In genomic region chr3:81709606-81710005, GRCh38 we compare ENCODE assay signal across 19 cellular contexts. TPM values are rescaled to one million over a fixed set of nuclear protein-coding genes. Genes with fewer than 3 reads are reported as not detected.
A peak's percentile ranks its signal among the peaks of the same experiment; 100 is the strongest.
DNase-seq lines count a peak whose midpoint lies in the region; ATAC-seq, FAIRE-seq and TF ChIP-seq lines count a peak whose summit lies in the region.
"Had no signal": no experiment of that assay in that cellular context is flagged by ENCODE, and none has a peak within 500 bp of the region (broad histone marks: within the 10 kb centered on the region; RNA-seq: fewer than 3 reads in every experiment).

No MANE protein-coding gene starts in this region.

- H3K36me3 ChIP-seq in adipocyte (ENCODE audit: control insufficient read depth, insufficient read depth, low read length, severe bottlenecking): peaks cover 30% of the 10 kb centered on the region
- H3K36me3 ChIP-seq in left ventricle myocardium inferior: peaks cover 13% of the 10 kb centered on the region

- intact Hi-C loops in Right ventricle myocardium inferior (cut with DNase I) (no loop called here), left cardiac atrium (cut with DNase I) (no loop called here), left ventricle myocardium inferior (cut with micrococcal nuclease) (no loop called here)

- WGBS in A549 (ENCODE audit: missing lambda C conversion rate): 31% methylated on average over 2 of the region's 2 CpGs

- no peaks in the 10 kb centered on the region for H3K27me3 Mint-ChIP-seq in WTC11 (ENCODE audit: low read depth)
- H3K27me3 Mint-ChIP-seq: B cell had no signal

- peak overlapping the region; percentile 3; the same call in 1 of the 3 replicates for H3K4me2 ChIP-seq in A549

- no peak overlapping the region for H3K9ac ChIP-seq in adipocyte (ENCODE audit: low read length)
- H3K9ac ChIP-seq: BLaER1 treated with 17β-estradiol and CSF1 and Interleukin-3, amounts not matched to agents 10 nM and 100 nM had no signal

- ATAC-seq in Right ventricle myocardium inferior (peak; percentile 48), left cardiac atrium (no peak), A549 (no peak), WTC11 (no peak), HG02588 (IDR thresholded peaks at IDR 0.05; ENCODE audit: unreplicated experiment) (no peak)
- ATAC-seq: CD8-positive, alpha-beta T cell; GM12878; HepG2 had no signal

- DNase-seq in Right ventricle myocardium inferior (ENCODE audit: missing footprints) (no peak), left cardiac atrium (no peak), A549 (ENCODE audit: low read depth in 1 of 2, low spot score in 1 of 2) (no peak), adipocyte (ENCODE audit: low read depth) (peak; percentile 30), left ventricle myocardium inferior (no peak), cerebellar nuclear complex (lab: John Stamatoyannopoulos, UW) (no peak), WTC11 (ENCODE audit: low spot score) (no peak)
- DNase-seq: Calu3; CD8-positive, alpha-beta T cell; DND-41; EL; H9 had no signal

- H3K27me3 ChIP-seq in adipocyte (replicated peaks; ENCODE audit: control insufficient read depth, insufficient read depth, low read length) (no peaks in the 10 kb centered on the region), left ventricle myocardium inferior (ENCODE audit: low read depth) (no peaks in the 10 kb centered on the region)
- H3K27me3 ChIP-seq: BLaER1 treated with 17β-estradiol and CSF1 and Interleukin-3, amounts not matched to agents 10 nM and 100 nM had no signal

- POLR2A ChIA-PET in A549 (lab: Yijun Ruan, JAX) (no interaction called here), WTC11 (lab: Charles Lee) (no interaction called here)

- no peak for FAIRE-seq in A549 (lab: Jason Lieb, UNC)
- FAIRE-seq: H1, HepG2 had no signal

- TF ChIP-seq CTCF in A549 (IDR thresholded peaks at IDR 0.05) (no peak), left ventricle myocardium inferior (IDR thresholded peaks at IDR 0.05; ENCODE audit: borderline replicate concordance) (no peak), WTC11 (IDR thresholded peaks at IDR 0.05) (no peak)

- CTCF ChIA-PET in A549 (lab: Yijun Ruan, JAX) (no interaction called here), WTC11 (lab: Charles Lee) (no interaction called here)

- no peak overlapping the region for H3K4me3 Mint-ChIP-seq in WTC11
- H3K4me3 Mint-ChIP-seq: B cell; CD8-positive, alpha-beta T cell; H9 had no signal

- H3K4me1 Mint-ChIP-seq in WTC11: no peaks in the 10 kb centered on the region
- H3K4me1 Mint-ChIP-seq: H9 had no signal

- TF ChIP-seq EP300 in A549 (IDR thresholded peaks at IDR 0.05): no peak

- H3K4me1 ChIP-seq in A549: 0 out of 3 replicates have a peak, but pooled peaks cover 5% of the 10 kb centered on the region
- H3K4me1 ChIP-seq in adipocyte (ENCODE audit: control insufficient read depth, insufficient read depth, low read length): peaks cover 33% of the 10 kb centered on the region
- peaks cover 54% of the 10 kb centered on the region for H3K4me1 ChIP-seq in left ventricle myocardium inferior

- H3K27ac ChIP-seq in A549 (no peak overlapping the region), left ventricle myocardium inferior (replicated peaks) (peak overlapping the region; percentile 13)
- H3K27ac ChIP-seq: 22Rv1 had no signal

- no peak overlapping the region for H3K27ac Mint-ChIP-seq in WTC11
- H3K27ac Mint-ChIP-seq: B cell; CD8-positive, alpha-beta T cell; H9 had no signal

- H3K4me3 ChIP-seq in A549: no peak overlapping the region
- H3K4me3 ChIP-seq in adipocyte (ENCODE audit: low read length): no peak overlapping the region
- no peak overlapping the region for H3K4me3 ChIP-seq in left ventricle myocardium inferior
- H3K4me3 ChIP-seq: BLaER1 treated with 17β-estradiol and CSF1 and Interleukin-3, amounts not matched to agents 10 nM and 100 nM; GM12878 had no signal

- no peaks in the 10 kb centered on the region for H3K9me3 ChIP-seq in A549
- H3K9me3 ChIP-seq in adipocyte (ENCODE audit: control insufficient read depth, low read length): no peaks in the 10 kb centered on the region
- peaks cover 5% of the 10 kb centered on the region for H3K9me3 ChIP-seq in left ventricle myocardium inferior (replicated peaks)

- no peaks in the 10 kb centered on the region for H3K36me3 Mint-ChIP-seq in WTC11

- no peak for TF ChIP-seq POLR2A in A549 (IDR thresholded peaks at IDR 0.05; ENCODE audit: low read length)

- TF ChIP-seq RAD21 in A549 (conservative IDR thresholded peaks at IDR 0.05 in 1 of 2, IDR thresholded peaks at IDR 0.05 in 1 of 2): no peak

- H3K9me3 Mint-ChIP-seq in WTC11: no peaks in the 10 kb centered on the region; the same call in 1 of the 2 replicates
- H3K9me3 Mint-ChIP-seq: CD8-positive, alpha-beta T cell; H9 had no signal

TF ChIP-seq in A549, 52 proteins besides CTCF, POLR2A, EP300 and RAD21:
- no peak for TF ChIP-seq EHF (CRISPR knock-in tag; IDR thresholded peaks at IDR 0.05)
TF ChIP-seq in A549: peak in this region for 0.

TF ChIP-seq in WTC11, 78 proteins besides CTCF, POLR2A, EP300 and RAD21 (continues in another document):
- TF ChIP-seq, protein P1, sequence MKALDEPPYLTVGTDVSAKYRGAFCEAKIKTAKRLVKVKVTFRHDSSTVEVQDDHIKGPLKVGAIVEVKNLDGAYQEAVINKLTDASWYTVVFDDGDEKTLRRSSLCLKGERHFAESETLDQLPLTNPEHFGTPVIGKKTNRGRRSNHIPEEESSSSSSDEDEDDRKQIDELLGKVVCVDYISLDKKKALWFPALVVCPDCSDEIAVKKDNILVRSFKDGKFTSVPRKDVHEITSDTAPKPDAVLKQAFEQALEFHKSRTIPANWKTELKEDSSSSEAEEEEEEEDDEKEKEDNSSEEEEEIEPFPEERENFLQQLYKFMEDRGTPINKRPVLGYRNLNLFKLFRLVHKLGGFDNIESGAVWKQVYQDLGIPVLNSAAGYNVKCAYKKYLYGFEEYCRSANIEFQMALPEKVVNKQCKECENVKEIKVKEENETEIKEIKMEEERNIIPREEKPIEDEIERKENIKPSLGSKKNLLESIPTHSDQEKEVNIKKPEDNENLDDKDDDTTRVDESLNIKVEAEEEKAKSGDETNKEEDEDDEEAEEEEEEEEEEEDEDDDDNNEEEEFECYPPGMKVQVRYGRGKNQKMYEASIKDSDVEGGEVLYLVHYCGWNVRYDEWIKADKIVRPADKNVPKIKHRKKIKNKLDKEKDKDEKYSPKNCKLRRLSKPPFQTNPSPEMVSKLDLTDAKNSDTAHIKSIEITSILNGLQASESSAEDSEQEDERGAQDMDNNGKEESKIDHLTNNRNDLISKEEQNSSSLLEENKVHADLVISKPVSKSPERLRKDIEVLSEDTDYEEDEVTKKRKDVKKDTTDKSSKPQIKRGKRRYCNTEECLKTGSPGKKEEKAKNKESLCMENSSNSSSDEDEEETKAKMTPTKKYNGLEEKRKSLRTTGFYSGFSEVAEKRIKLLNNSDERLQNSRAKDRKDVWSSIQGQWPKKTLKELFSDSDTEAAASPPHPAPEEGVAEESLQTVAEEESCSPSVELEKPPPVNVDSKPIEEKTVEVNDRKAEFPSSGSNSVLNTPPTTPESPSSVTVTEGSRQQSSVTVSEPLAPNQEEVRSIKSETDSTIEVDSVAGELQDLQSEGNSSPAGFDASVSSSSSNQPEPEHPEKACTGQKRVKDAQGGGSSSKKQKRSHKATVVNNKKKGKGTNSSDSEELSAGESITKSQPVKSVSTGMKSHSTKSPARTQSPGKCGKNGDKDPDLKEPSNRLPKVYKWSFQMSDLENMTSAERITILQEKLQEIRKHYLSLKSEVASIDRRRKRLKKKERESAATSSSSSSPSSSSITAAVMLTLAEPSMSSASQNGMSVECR (CRISPR knock-in tag; IDR thresholded peaks at IDR 0.05; ENCODE audit: borderline replicate concordance): no peak
- TF ChIP-seq MXD4 (CRISPR knock-in tag; IDR thresholded peaks at IDR 0.05; ENCODE audit: borderline replicate concordance) (no peak), ZNF396 (CRISPR knock-in tag; IDR thresholded peaks at IDR 0.05; ENCODE audit: borderline replicate concordance) (no peak), USF1 (CRISPR knock-in tag; IDR thresholded peaks at IDR 0.05) (no peak), ZNF263 (CRISPR knock-in tag; IDR thresholded peaks at IDR 0.05; ENCODE audit: low read depth) (no peak), USF2 (CRISPR knock-in tag; IDR thresholded peaks at IDR 0.05) (no peak), JUN (CRISPR knock-in tag; IDR thresholded peaks at IDR 0.05) (no peak), ATF2 (CRISPR knock-in tag; IDR thresholded peaks at IDR 0.05; ENCODE audit: borderline replicate concordance, low read depth) (no peak), ZNF219 (CRISPR knock-in tag; IDR thresholded peaks at IDR 0.05; ENCODE audit: borderline replicate concordance) (no peak)

RNA-seq across cellular contexts. Expression of gene GBE1, which starts 51.8 kb away (rescaled TPM):
- total RNA-seq in Right ventricle myocardium inferior (88.6 TPM), left cardiac atrium (10 to 100 TPM; 59.0 to 82.7 TPM), left ventricle myocardium inferior (73.1 TPM), WTC11 (2021) (9.2 to 11.9 TPM (median 11.5 TPM) in 3 replicates)
- polyA plus RNA-seq in A549 (2011; rRNA removed) (47.1 and 55.0 TPM in 2 replicates), A549 (2017; fragmentation: RNase III; extraction: RNeasy Plus Mini Kit Qiagen cat#74134 plus additional on column Dnase treatment) (36.3 to 39.5 TPM (median 38.1 TPM) in 3 replicates)
- polyA plus RNA-seq in A549 (2012; cell fraction: cytosol; rRNA removed): 9.3 and 10.3 TPM in 2 replicates
- polyA plus RNA-seq in A549 (2012; cell fraction: nucleus; rRNA removed): 6.6 and 7.7 TPM in 2 replicates
- 26.3 and 26.8 TPM in 2 replicates for polyA minus RNA-seq in A549 (2011; rRNA and poly(A)+ RNA removed)
